8 cellular contexts compared by ENCODE assay signal in the genomic region with DNA sequence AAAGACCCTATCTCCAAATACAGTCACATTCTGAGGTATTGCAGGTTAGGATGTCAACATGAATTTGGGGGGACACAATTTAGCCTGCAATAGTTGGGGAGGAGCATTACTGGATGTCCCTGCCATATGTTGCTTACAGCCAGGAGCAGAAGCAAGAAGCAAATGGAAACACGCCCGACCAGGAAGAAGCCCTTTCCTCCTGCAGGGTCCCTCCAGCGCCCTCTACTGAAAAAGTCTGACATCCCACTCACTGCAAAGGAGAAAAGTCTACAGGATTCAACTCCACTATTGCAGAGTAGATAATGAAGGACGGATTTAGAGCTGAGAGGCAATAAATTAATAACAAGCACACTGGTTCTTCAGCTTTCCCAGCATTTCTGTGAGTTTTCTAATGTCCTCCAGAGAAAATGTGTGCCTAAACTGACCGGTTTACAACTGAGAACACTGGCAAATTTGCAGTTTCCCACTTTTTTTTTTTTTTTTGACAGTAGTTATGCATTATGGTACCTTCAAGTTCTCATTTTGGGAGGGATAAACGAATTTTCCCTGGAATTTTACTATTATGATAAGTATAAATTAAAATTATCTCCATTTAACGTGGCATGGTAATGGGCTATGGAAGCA. TPM values are rescaled to one million over a fixed set of nuclear protein-coding genes. Genes with fewer than 3 reads are reported as not detected.
A peak's percentile ranks its signal among the peaks of the same experiment; 100 is the strongest.
DNase-seq lines count a peak whose midpoint lies in the region; ATAC-seq and TF ChIP-seq lines count a peak whose summit lies in the region.

No MANE protein-coding gene starts in this region.

- H3K27me3 ChIP-seq in AG04450 (ENCODE audit: control insufficient read depth, insufficient read depth, low read length) (no peaks in the 10 kb centered on the region), OCI-LY3 (ENCODE audit: low read depth, low read length) (no peaks in the 10 kb centered on the region), parathyroid adenoma (ENCODE audit: control insufficient read depth, insufficient read depth, low read length) (no peaks in the 10 kb centered on the region)

- H4K20me1 ChIP-seq in OCI-LY3 (ENCODE audit: insufficient read depth, low read length), result no peaks in the 10 kb centered on the region

- no peaks in the 10 kb centered on the region for H3K36me3 ChIP-seq in OCI-LY3 (replicated peaks; ENCODE audit: low read depth, low read length)
- H3K36me3 ChIP-seq in parathyroid adenoma (ENCODE audit: control insufficient read depth, insufficient read depth, low read length), result no peaks in the 10 kb centered on the region

- H3K27ac ChIP-seq in AG04450 (ENCODE audit: low read depth, low read length) (no peak overlapping the region), OCI-LY3 (ENCODE audit: low read length) (no peak overlapping the region), parathyroid adenoma (no peak overlapping the region)

- H3K4me1 ChIP-seq in OCI-LY3 (ENCODE audit: low read length), result peaks cover 40% of the 10 kb centered on the region
- no peaks in the 10 kb centered on the region for H3K4me1 ChIP-seq in parathyroid adenoma

- H3K9me3 ChIP-seq in AG04450 (ENCODE audit: control insufficient read depth, insufficient read depth, low read length) (no peaks in the 10 kb centered on the region; the same call in 1 of the 2 replicates), OCI-LY3 (ENCODE audit: insufficient read depth, low read length) (no peaks in the 10 kb centered on the region), parathyroid adenoma (ENCODE audit: control insufficient read depth, low read length) (no peaks in the 10 kb centered on the region)

- H3K4me2 ChIP-seq in OCI-LY3 (ENCODE audit: low read length), result peak overlapping the region; percentile 31
- H3K4me2 ChIP-seq in parathyroid adenoma (ENCODE audit: low read length), result no peak overlapping the region

- DNase-seq in AG04450 (ENCODE audit: low read depth, low spot score), result no peak
- peak; percentile 27 for DNase-seq in HuH-7.5 (ENCODE audit: low spot score)
- DNase-seq in activated CD8-positive, alpha-beta memory T cell treated with anti-CD3 and anti-CD28 coated beads, Interleukin-2, amount 50 U/mL, for 48 hours, result peak; percentile 71
- DNase-seq in fibroblast of gingiva (ENCODE audit: low read depth), result peak; percentile 72

- peak; percentile 68 for TF ChIP-seq CTCF in AG04450 (IDR thresholded peaks at IDR 0.05; ENCODE audit: low read depth, low read length)
- peak; percentile 89 for TF ChIP-seq CTCF in OCI-LY3 (IDR thresholded peaks at IDR 0.05; ENCODE audit: low read depth, low read length)
- peak; percentile 29 for TF ChIP-seq CTCF in parathyroid adenoma (IDR thresholded peaks at IDR 0.05)

- H3K9ac ChIP-seq in OCI-LY3 (ENCODE audit: low read length) (peak overlapping the region; percentile 14; the same call in 1 of the 2 replicates), parathyroid adenoma (no peak overlapping the region)

- ATAC-seq in GM18868 (IDR thresholded peaks at IDR 0.05; ENCODE audit: unreplicated experiment) (peak; percentile 75), HG02970 (IDR thresholded peaks at IDR 0.05; ENCODE audit: low FRiP score, unreplicated experiment) (no peak)

- CTCF ChIA-PET in AG04450 (lab: Charles Lee), result interaction anchor here (0.6 to 2.0 kb wide), 12 partner anchors 9 to 218 kb away, joined by 3 to 11 read pairs (median 4); partner anchors contain the start of gene COPS4

- no peaks in the 10 kb centered on the region for H3K79me2 ChIP-seq in OCI-LY3 (ENCODE audit: low read length)
- H3K79me2 ChIP-seq in parathyroid adenoma, result no peaks in the 10 kb centered on the region

- no peak overlapping the region for H2AFZ ChIP-seq in OCI-LY3 (ENCODE audit: low read depth, low read length)
- no peak overlapping the region for H2AFZ ChIP-seq in parathyroid adenoma

- H3K4me3 ChIP-seq in AG04450 (ENCODE audit: low read depth, low read length) (no peak overlapping the region), OCI-LY3 (ENCODE audit: low read length) (no peak overlapping the region), parathyroid adenoma (ENCODE audit: low read depth, low read length) (no peak overlapping the region)

- POLR2A ChIA-PET in AG04450 (lab: Yijun Ruan, JAX), result no interaction called here

RNA-seq across cellular contexts. Expression of gene COQ2, which starts 31.7 kb away (rescaled TPM):
- 13.9 and 18.9 TPM in 2 replicates for polyA plus RNA-seq in AG04450 (2011; rRNA removed)
- polyA minus RNA-seq in AG04450 (2011; rRNA and poly(A)+ RNA removed), result 10.0 and 12.1 TPM in 2 replicates

Comparison
In these comparisons a context has a peak if more than half of its experiments do, and no peak if none do; other contexts are left out.
1. CTCF ChIP-seq: peak in every context shown above with its lines; median percentile 89 in OCI-LY3; 68 in AG04450; 29 in parathyroid adenoma.